ENCODE assay signal across 10 cellular contexts in the genomic region with DNA sequence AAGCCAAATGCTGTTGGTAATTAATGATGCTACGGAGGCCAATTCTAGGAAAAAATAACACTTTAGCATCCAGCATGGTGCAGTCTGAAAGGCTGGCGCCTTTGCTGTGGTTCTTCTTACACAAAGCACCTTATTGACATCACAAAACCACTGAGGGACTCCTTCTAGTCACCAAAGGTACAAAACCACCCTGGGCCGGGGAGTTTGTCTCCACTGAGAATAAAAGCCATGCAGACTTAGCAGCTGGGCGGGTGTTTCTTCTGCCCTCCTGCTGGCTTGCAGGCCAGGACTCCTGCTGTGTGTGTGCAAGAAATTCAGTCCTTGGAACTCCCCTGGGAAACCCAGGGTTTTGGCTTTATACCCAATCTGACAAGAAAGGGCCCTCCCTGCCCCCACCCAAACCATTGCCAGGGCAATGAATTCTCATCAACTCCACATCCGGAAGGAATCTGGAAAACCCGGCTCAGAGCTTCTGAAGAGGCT.
DNase-seq lines count a peak whose midpoint lies in the region; ATAC-seq and TF ChIP-seq lines count a peak whose summit lies in the region.
"Had no signal": no experiment of that assay in that cellular context is flagged by ENCODE, and none has a peak within 500 bp of the region (broad histone marks: within the 10 kb centered on the region; RNA-seq: fewer than 3 reads in every experiment).

No MANE protein-coding gene starts in this region.

- H3K4me3 Mint-ChIP-seq in effector memory CD8-positive, alpha-beta T cell: no peak overlapping the region
- H3K4me3 Mint-ChIP-seq in progenitor cell of endocrine pancreas (ENCODE audit: low read depth): no peak overlapping the region

- peaks cover 13% of the 10 kb centered on the region for H4K20me1 ChIP-seq in osteoblast (ENCODE audit: insufficient read depth, low read length)

- no peak overlapping the region for H3K4me2 ChIP-seq in osteoblast (ENCODE audit: insufficient read depth, low read length)

- H3K27me3 Mint-ChIP-seq in effector memory CD8-positive, alpha-beta T cell: no peaks in the 10 kb centered on the region
- H3K27me3 Mint-ChIP-seq in progenitor cell of endocrine pancreas: no peaks in the 10 kb centered on the region
- H3K27me3 Mint-ChIP-seq: IgD-negative memory B cell had no signal

- H3K27ac ChIP-seq in osteoblast (ENCODE audit: low read depth, low read length): peak overlapping the region; percentile 46
- no peak overlapping the region for H3K27ac ChIP-seq in right lobe of liver

- H3K9me3 ChIP-seq in osteoblast (ENCODE audit: low read depth, low read length) (no peaks in the 10 kb centered on the region), right lobe of liver (no peaks in the 10 kb centered on the region)

- peak; percentile 86 for ATAC-seq in effector memory CD8-positive, alpha-beta T cell (replicated peaks)
- no peak for ATAC-seq in right lobe of liver

- H3K4me1 Mint-ChIP-seq in effector memory CD8-positive, alpha-beta T cell (ENCODE audit: low read depth in 2 of 2): peaks cover 17 to 20% of the 10 kb centered on the region in 2 donors
- peaks cover 5% of the 10 kb centered on the region for H3K4me1 Mint-ChIP-seq in progenitor cell of endocrine pancreas (ENCODE audit: low read depth)

- no peaks in the 10 kb centered on the region for H3K9me3 Mint-ChIP-seq in effector memory CD8-positive, alpha-beta T cell
- H3K9me3 Mint-ChIP-seq in progenitor cell of endocrine pancreas (ENCODE audit: low read depth): no peaks in the 10 kb centered on the region
- H3K9me3 Mint-ChIP-seq: IgD-negative memory B cell had no signal

- peaks cover 48% of the 10 kb centered on the region for H3K36me3 Mint-ChIP-seq in effector memory CD8-positive, alpha-beta T cell (ENCODE audit: insufficient read depth)
- H3K36me3 Mint-ChIP-seq in progenitor cell of endocrine pancreas (ENCODE audit: insufficient read depth): peaks cover 9% of the 10 kb centered on the region

- DNase-seq in DMS 273 (lab: John Stamatoyannopoulos, UW; ENCODE audit: unreplicated experiment) (peak; percentile 81), NCI-H2171 (lab: John Stamatoyannopoulos, UW) (peak; percentile 78), osteoblast (ENCODE audit: insufficient read length, low spot score, missing footprints) (no peak), progenitor cell of endocrine pancreas (ENCODE audit: low spot score, unreplicated experiment) (no peak), ACHN (no peak), right lobe of liver (no peak), kidney tubule cell (ENCODE audit: low spot score) (no peak)
- peak in 2 of 3 experiments; percentile 25 to 29 for DNase-seq in effector memory CD8-positive, alpha-beta T cell
- DNase-seq: islet precursor cell had no signal

- H3K36me3 ChIP-seq in osteoblast (ENCODE audit: insufficient read depth, low read length): peaks cover 32% of the 10 kb centered on the region
- H3K36me3 ChIP-seq in right lobe of liver: no peaks in the 10 kb centered on the region

- intact Hi-C loops in right lobe of liver (cut with DNase I): no loop called here

- H3K4me1 ChIP-seq in osteoblast (ENCODE audit: insufficient read depth, low read length) (peaks cover 14% of the 10 kb centered on the region), right lobe of liver (peaks cover 0 to 30% (median 15%) of the 10 kb centered on the region in 4 donors)

- H3K79me2 ChIP-seq in osteoblast (ENCODE audit: insufficient read depth, low read length): peaks cover 83% of the 10 kb centered on the region

- no peak overlapping the region for H3K27ac Mint-ChIP-seq in effector memory CD8-positive, alpha-beta T cell
- H3K27ac Mint-ChIP-seq in progenitor cell of endocrine pancreas: no peak overlapping the region
- H3K27ac Mint-ChIP-seq: IgD-negative memory B cell had no signal

- no peak for TF ChIP-seq CTCF in osteoblast (IDR thresholded peaks at IDR 0.05; ENCODE audit: extremely low read depth, low read depth, low read length)
- no peak for TF ChIP-seq CTCF in progenitor cell of endocrine pancreas (IDR thresholded peaks at IDR 0.05; ENCODE audit: unreplicated experiment)
- no peak for TF ChIP-seq CTCF in right lobe of liver (IDR thresholded peaks at IDR 0.05)

- no peak overlapping the region for H3K4me3 ChIP-seq in osteoblast (ENCODE audit: insufficient read depth, low read length)
- no peak overlapping the region for H3K4me3 ChIP-seq in right lobe of liver

- H2AFZ ChIP-seq in osteoblast (ENCODE audit: low read length): no peak overlapping the region

- no peaks in the 10 kb centered on the region for H3K27me3 ChIP-seq in osteoblast (ENCODE audit: insufficient read depth, low read length)
- no peaks in the 10 kb centered on the region for H3K27me3 ChIP-seq in right lobe of liver

- in situ Hi-C loops in ACHN (cut with HindIII; ENCODE audit: low pct_ligation_motif_present, low pct_unique_long_range_greater_than_20kb, low sequenced_read_pairs): no loop called here

- 56% methylated on average over 4 of the region's 6 CpGs for WGBS in right lobe of liver (ENCODE audit: insufficient coverage, low coverage, low lambda C conversion rate, missing lambda C conversion rate)

- no peak for TF ChIP-seq POLR2A in right lobe of liver (IDR thresholded peaks at IDR 0.05)

Comparison
In these comparisons a context has a peak if more than half of its experiments do, and no peak if none do; other contexts are left out.
1. DNase-seq: peak in DMS 273 (single experiment), NCI-H2171 (single experiment) and effector memory CD8-positive, alpha-beta T cell (2 of 3); none in osteoblast (single experiment), progenitor cell of endocrine pancreas (single experiment), ACHN (single experiment), right lobe of liver (0 of 3) and kidney tubule cell (single experiment).